8 cellular contexts compared by ENCODE assay signal in the genomic region with DNA sequence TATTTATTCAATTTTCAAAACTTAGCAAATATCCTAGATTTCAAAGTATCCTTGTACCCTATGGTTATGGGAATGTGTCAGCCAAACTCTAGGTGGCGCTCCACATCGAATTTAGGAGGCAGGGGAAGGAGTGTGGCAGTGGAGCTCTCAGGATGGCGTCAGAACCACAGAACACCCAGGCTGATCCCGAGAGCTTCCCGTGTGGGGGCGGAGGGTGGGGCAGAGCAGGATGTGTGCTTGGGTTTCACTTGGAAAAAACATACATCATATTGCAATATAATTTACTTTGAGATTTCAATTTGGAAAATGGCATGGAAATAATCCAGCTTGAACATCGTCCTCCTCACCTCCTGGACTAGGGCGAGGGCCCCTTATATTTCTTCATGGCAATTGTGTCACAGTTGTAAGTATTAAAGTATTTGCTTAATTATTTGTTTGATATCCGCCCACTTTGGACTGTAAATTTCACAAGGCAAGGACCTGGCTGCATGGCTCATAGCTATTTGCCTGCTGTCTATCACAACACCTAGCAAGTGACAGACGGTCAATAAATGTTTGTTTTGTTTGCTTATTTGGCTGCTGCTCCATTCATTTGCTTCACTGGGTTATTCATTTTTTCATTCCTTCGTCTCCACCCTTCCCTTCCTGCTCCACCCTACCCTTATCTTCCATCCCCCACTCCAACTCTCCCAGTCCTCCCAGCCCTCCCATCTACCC.
DNase-seq lines count a peak whose midpoint lies in the region; ATAC-seq, FAIRE-seq and TF ChIP-seq lines count a peak whose summit lies in the region.

No MANE protein-coding gene starts in this region.

- H3K4me1 ChIP-seq in HUES48 (ENCODE audit: control insufficient read depth, insufficient read depth, low read length) (peaks cover 23% of the 10 kb centered on the region), HepG2 (ENCODE audit: insufficient read depth, low read length) (peaks cover 19% of the 10 kb centered on the region)

- no peak overlapping the region for H3K27ac Mint-ChIP-seq in T-helper 17 cell

- TF ChIP-seq RAD21 in HepG2 (CRISPR knock-in tag; IDR thresholded peaks at IDR 0.05): no peak

- H3K9me3 ChIP-seq in HUES48 (ENCODE audit: control insufficient read depth, insufficient read depth, low read length): no peaks in the 10 kb centered on the region
- no peaks in the 10 kb centered on the region for H3K9me3 ChIP-seq in SU-DHL-6 (ENCODE audit: insufficient read depth, low read length)
- H3K9me3 ChIP-seq in HepG2 (ENCODE audit: low read length): no peaks in the 10 kb centered on the region
- no peaks in the 10 kb centered on the region for H3K9me3 ChIP-seq in T-helper 17 cell (ENCODE audit: control insufficient read depth, low read length, poor library complexity, severe bottlenecking)

- 8% methylated on average over 10 of the region's 11 CpGs for WGBS in HepG2 (ENCODE audit: low lambda C conversion rate)

- H3K27ac ChIP-seq in 22Rv1: no peak overlapping the region
- H3K27ac ChIP-seq in HUES48 (ENCODE audit: low read depth, low read length): no peak overlapping the region
- no peak overlapping the region for H3K27ac ChIP-seq in SU-DHL-6 (ENCODE audit: low read depth, low read length)
- no peak overlapping the region for H3K27ac ChIP-seq in dorsolateral prefrontal cortex
- no peak overlapping the region for H3K27ac ChIP-seq in HepG2 (ENCODE audit: extremely low read length, insufficient read depth, low read length)

- no peak for TF ChIP-seq EP300 in HepG2 (IDR thresholded peaks at IDR 0.05; ENCODE audit: low read depth in 2 of 2, low read length in 2 of 2)
- no peak for TF ChIP-seq EP300 in HepG2 (CRISPR knock-in tag; IDR thresholded peaks at IDR 0.05; ENCODE audit: borderline replicate concordance)

- H3K4me2 ChIP-seq in SU-DHL-6 (ENCODE audit: low read depth, low read length, poor library complexity, severe bottlenecking): no peak overlapping the region
- peak overlapping the region; percentile 57 for H3K4me2 ChIP-seq in HepG2 (ENCODE audit: low read depth, low read length)

- peak; percentile 99 for ATAC-seq in HepG2
- ATAC-seq in T-helper 17 cell: no peak

- peaks cover 17% of the 10 kb centered on the region for H3K27me3 Mint-ChIP-seq in T-helper 17 cell

- no peak overlapping the region for H3K9ac ChIP-seq in HUES48 (ENCODE audit: low read depth, low read length)
- no peak overlapping the region for H3K9ac ChIP-seq in SU-DHL-6 (ENCODE audit: low read length)
- H3K9ac ChIP-seq in HepG2 (ENCODE audit: insufficient read depth, low read depth, low read length): no peak overlapping the region

- DNase-seq in dorsolateral prefrontal cortex (peak in 9 of 10 donors; percentile 13 to 68 (median 51)), HepG2 (ENCODE audit: low spot score) (peak; percentile 62), T-helper 17 cell (no peak)
- DNase-seq in stimulated activated CD4-positive, alpha-beta T cell treated with anti-CD3 and anti-CD28 coated beads, TNF-alpha, amount 100 ng/mL, for 48 hours (ENCODE audit: low read depth in 3 of 3): peak; percentile 22 to 43 (median 29)

- in situ Hi-C loops in HepG2 (cut with HindIII; ENCODE audit: extremely low pct_ligation_motif_present, low pct_unique_long_range_greater_than_20kb): loop anchor here (10.0 to 25.0 kb wide), 2 partner anchors 382 to 510 kb away; no protein-coding TSS in a partner anchor

- TF ChIP-seq CTCF in 22Rv1 (IDR thresholded peaks at IDR 0.05): peak; percentile 87
- peak; percentile 63 for TF ChIP-seq CTCF in GM12873 (IDR thresholded peaks at IDR 0.05; ENCODE audit: insufficient read depth, low read depth, low read length, missing control alignments)
- TF ChIP-seq CTCF in SU-DHL-6 (IDR thresholded peaks at IDR 0.05; ENCODE audit: insufficient read depth, low read length, poor library complexity, severe bottlenecking): peak; percentile 35
- TF ChIP-seq CTCF in dorsolateral prefrontal cortex (IDR thresholded peaks at IDR 0.05 in 54 of 56, conservative IDR thresholded peaks at IDR 0.05 in 2 of 56; ENCODE audit: low read depth in 1 of 56, partially characterized antibody in 56 of 56): peak; percentile 45 to 82 (median 69)
- peak; percentile 79 for TF ChIP-seq CTCF in HepG2 (CRISPR knock-in tag; IDR thresholded peaks at IDR 0.05)

- BruUV-seq in HepG2 (replicated peaks; lab: Mats Ljungman, UMichigan): no TSS peak

- POLR2A ChIA-PET in HepG2 (lab: Yijun Ruan, JAX): interaction anchor here (1.2 kb wide), 1 partner anchor 138 kb away, joined by 4 read pairs; no protein-coding TSS in a partner anchor

- H3K27me3 ChIP-seq in HUES48 (ENCODE audit: control insufficient read depth, insufficient read depth, low read length): no peaks in the 10 kb centered on the region
- peaks cover 2% of the 10 kb centered on the region; the same call in 1 of the 2 replicates for H3K27me3 ChIP-seq in SU-DHL-6 (ENCODE audit: low read length)
- peaks cover 0 to 49% (median 14%) of the 10 kb centered on the region in 45 donors for H3K27me3 ChIP-seq in dorsolateral prefrontal cortex
- no peaks in the 10 kb centered on the region for H3K27me3 ChIP-seq in HepG2 (ENCODE audit: control insufficient read depth in 1 of 2, insufficient read depth in 2 of 2, low read length in 2 of 2)

- no peak for TF ChIP-seq POLR2A in HepG2 (IDR thresholded peaks at IDR 0.05; ENCODE audit: insufficient read depth in 1 of 2, low read depth in 2 of 2, low read length in 2 of 2)

- peak; percentile 56 for FAIRE-seq in HepG2 (lab: Jason Lieb, UNC)

- H2AFZ ChIP-seq in SU-DHL-6 (ENCODE audit: low read depth, low read length, severe bottlenecking) (no peak overlapping the region), HepG2 (ENCODE audit: low read length) (no peak overlapping the region)

- no peaks in the 10 kb centered on the region for H3K36me3 ChIP-seq in HUES48 (ENCODE audit: control insufficient read depth, insufficient read depth, low read length)
- H3K36me3 ChIP-seq in SU-DHL-6 (ENCODE audit: low read length): no peaks in the 10 kb centered on the region
- H3K36me3 ChIP-seq in HepG2 (replicated peaks in 1 of 2; ENCODE audit: control insufficient read depth in 1 of 2, insufficient read depth in 2 of 2, low read length in 2 of 2): no peaks in the 10 kb centered on the region

- intact Hi-C loops in dorsolateral prefrontal cortex (cut with DNase I): loop anchor here in 1 of 2 donors (5.0 kb wide), 2 partner anchors 75 to 485 kb away; no protein-coding TSS in a partner anchor
- intact Hi-C loops in HepG2 (cut with micrococcal nuclease; ENCODE audit: unreplicated experiment): loop anchor here (1.0 to 5.0 kb wide), 8 partner anchors 72 to 504 kb away; partner anchors contain the start of gene HMGA2

- H3K4me1 Mint-ChIP-seq in T-helper 17 cell: no peaks in the 10 kb centered on the region

- no peaks in the 10 kb centered on the region for H3K9me2 ChIP-seq in SU-DHL-6 (replicated peaks; ENCODE audit: insufficient read depth, low read length)

- CTCF ChIA-PET in HepG2 (lab: Yijun Ruan, JAX; ENCODE audit: low intra/inter-chr PET ratio, low total read pairs): interaction anchor here (0.8 to 1.6 kb wide), 3 partner anchors 83 to 505 kb away, joined by 3 to 4 read pairs (median 4); no protein-coding TSS in a partner anchor

- no peak overlapping the region for H3K4me3 Mint-ChIP-seq in T-helper 17 cell

- H3K4me3 ChIP-seq in HUES48 (ENCODE audit: low read depth, low read length) (peak overlapping the region; percentile 20; the same call in 1 of the 2 replicates), SU-DHL-6 (ENCODE audit: insufficient read depth, low read length, poor library complexity, severe bottlenecking) (no peak overlapping the region), dorsolateral prefrontal cortex (peak overlapping the region in 23 of 59 donors; percentile 1 to 42 (median 20)), HepG2 (replicated peaks in 1 of 3; ENCODE audit: insufficient read depth in 1 of 3, low read depth in 2 of 3, low read length in 3 of 3) (peak overlapping the region in 1 of 3 experiments; percentile 28; a peak in 1 of 6 replicates)

- no peaks in the 10 kb centered on the region for H3F3A ChIP-seq in SU-DHL-6 (ENCODE audit: insufficient read depth)

- H3K36me3 Mint-ChIP-seq in T-helper 17 cell (ENCODE audit: low read depth): no peaks in the 10 kb centered on the region

- H3K79me2 ChIP-seq in SU-DHL-6 (ENCODE audit: insufficient read depth, low read length) (no peaks in the 10 kb centered on the region), HepG2 (ENCODE audit: insufficient read depth, low read length) (no peaks in the 10 kb centered on the region)

- no peaks in the 10 kb centered on the region for H4K20me1 ChIP-seq in SU-DHL-6 (ENCODE audit: low read depth, low read length)
- no peaks in the 10 kb centered on the region for H4K20me1 ChIP-seq in HepG2 (ENCODE audit: insufficient read depth, low read length)

TF ChIP-seq in HepG2, 621 proteins besides CTCF, POLR2A, EP300 and RAD21 (continues in another document):
- TF ChIP-seq HNRNPLL (IDR thresholded peaks at IDR 0.05; ENCODE audit: low read depth, low read length, poor library complexity, severe bottlenecking) (no peak), SMARCE1 (IDR thresholded peaks at IDR 0.05; ENCODE audit: borderline replicate concordance) (no peak), ZNF724P (CRISPR knock-in tag; IDR thresholded peaks at IDR 0.05; ENCODE audit: borderline replicate concordance) (no peak), ZNF33A (CRISPR knock-in tag; IDR thresholded peaks at IDR 0.05; ENCODE audit: borderline replicate concordance) (no peak), REXO4 (CRISPR knock-in tag; IDR thresholded peaks at IDR 0.05; ENCODE audit: borderline replicate concordance) (no peak), SIX1 (CRISPR knock-in tag; IDR thresholded peaks at IDR 0.05; ENCODE audit: borderline replicate concordance) (no peak), ZBTB25 (CRISPR knock-in tag; IDR thresholded peaks at IDR 0.05) (0 out of 2 replicates have a peak, but pooled peaks have one; percentile 36)

Comparison
In these comparisons a context has a peak if more than half of its experiments do, and no peak if none do; other contexts are left out.
1. CTCF ChIP-seq: peak in every context shown above with its lines; median percentile 87 in 22Rv1; 79 in HepG2; 69 in dorsolateral prefrontal cortex; 63 in GM12873; 35 in SU-DHL-6.
2. DNase-seq: peak in dorsolateral prefrontal cortex (9 of 10), HepG2 (single experiment) and stimulated activated CD4-positive, alpha-beta T cell treated with anti-CD3 and anti-CD28 coated beads, TNF-alpha, amount 100 ng/mL, for 48 hours (3 of 3); none in T-helper 17 cell (0 of 3).